13 cellular contexts compared by ENCODE assay signal in the genomic region with DNA sequence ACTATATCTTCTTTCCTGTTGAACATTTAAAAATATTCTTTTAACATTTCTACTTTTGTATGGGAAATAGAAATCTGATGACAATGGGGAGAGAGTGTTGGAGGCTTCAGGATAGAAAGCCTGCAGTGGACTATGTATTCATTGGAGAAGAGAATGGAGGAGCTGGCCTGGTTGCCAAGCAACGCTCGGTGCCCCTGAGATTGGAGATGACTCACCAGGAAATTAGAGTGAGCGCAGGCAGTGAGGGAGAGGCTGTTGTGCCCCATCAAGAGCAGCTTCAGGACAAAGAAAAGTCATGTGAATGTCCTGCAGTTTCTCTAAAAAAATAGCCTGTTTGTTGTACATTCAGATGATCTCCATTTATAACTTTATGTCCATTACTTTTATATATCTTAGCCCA. TPM values are rescaled to one million over a fixed set of nuclear protein-coding genes. Genes with fewer than 3 reads are reported as not detected.
DNase-seq lines count a peak whose midpoint lies in the region; ATAC-seq and TF ChIP-seq lines count a peak whose summit lies in the region.
"Had no signal": no experiment of that assay in that cellular context is flagged by ENCODE, and none has a peak within 500 bp of the region (broad histone marks: within the 10 kb centered on the region; RNA-seq: fewer than 3 reads in every experiment).

No MANE protein-coding gene starts in this region.

- H3K9me3 ChIP-seq in ovary, result no peaks in the 10 kb centered on the region
- H3K9me3 ChIP-seq: thyroid gland had no signal

- TF ChIP-seq CTCF in dorsolateral prefrontal cortex (IDR thresholded peaks at IDR 0.05 in 54 of 56, conservative IDR thresholded peaks at IDR 0.05 in 2 of 56; ENCODE audit: low read depth in 1 of 56, partially characterized antibody in 56 of 56) (peak in 3 of 56 donors; percentile 10 to 18 (median 11)), ovary (IDR thresholded peaks at IDR 0.05) (no peak), coronary artery (IDR thresholded peaks at IDR 0.05) (no peak)

- intact Hi-C loops in dorsolateral prefrontal cortex (cut with DNase I) (no loop called here), ovary (cut with DNase I) (loop anchor here in 1 of 4 donors (10.0 kb wide), 1 partner anchor 385 kb away; no protein-coding TSS in a partner anchor)

- H3K27me3 ChIP-seq in dorsolateral prefrontal cortex (no peaks in the 10 kb centered on the region), ovary (no peaks in the 10 kb centered on the region)
- H3K27me3 ChIP-seq: thyroid gland had no signal

- H3K27ac ChIP-seq in dorsolateral prefrontal cortex (peak overlapping the region; percentile 1 to 92 (median 78)), ovary (no peak overlapping the region), coronary artery (no peak overlapping the region)
- H3K27ac ChIP-seq: C4-2B, PC-9, thyroid gland had no signal

- 1 to 7% (median 6%) methylated on average over 3 of the region's 3 CpGs for WGBS in ovary, 3 donors

- H3K4me3 ChIP-seq in dorsolateral prefrontal cortex (peak overlapping the region in 16 of 59 donors; percentile 0 to 35 (median 8)), ovary (no peak overlapping the region), coronary artery (no peak overlapping the region)
- H3K4me3 ChIP-seq: PC-9, thyroid gland had no signal

- no peak for TF ChIP-seq EP300 in ovary (IDR thresholded peaks at IDR 0.05)

- no peak for ATAC-seq in HG02840 (IDR thresholded peaks at IDR 0.05; ENCODE audit: low FRiP score, unreplicated experiment)

- no peak for TF ChIP-seq POLR2A in ovary (IDR thresholded peaks at IDR 0.05)

- H3K36me3 ChIP-seq in ovary, result no peaks in the 10 kb centered on the region
- H3K36me3 ChIP-seq: thyroid gland had no signal

- no peaks in the 10 kb centered on the region for H3K4me1 ChIP-seq in ovary (ENCODE audit: insufficient read depth)
- H3K4me1 ChIP-seq: thyroid gland had no signal

- peak; percentile 73 for DNase-seq in Daoy (ENCODE audit: low read depth)
- peak; percentile 98 for DNase-seq in NCI-H2227 treated with DMSO at 0.1 percent for 48 hours (lab: John Stamatoyannopoulos, UW)
- DNase-seq in dorsolateral prefrontal cortex, result peak; percentile 17 to 92 (median 82)
- peak; percentile 38 to 69 (median 60) for DNase-seq in ovary
- DNase-seq in NCI-H2171 treated with DMSO at 0.1 percent for 48 hours (lab: John Stamatoyannopoulos, UW), result no peak
- DNase-seq in coronary artery (ENCODE audit: low spot score), result no peak
- DNase-seq: activated gamma-delta T cell treated with Interleukin-2 at 50 U/mL for 16 hours, HFFc6, islet precursor cell, PC-9, thyroid gland had no signal

RNA-seq across cellular contexts. Expression of a gene that starts 48.7 kb away (rescaled TPM):
- total RNA-seq in Daoy (2014; rRNA removed; shearing (Covaris generic)), result 0.40 and 1.3 TPM in 2 replicates
- total RNA-seq in dorsolateral prefrontal cortex (10 to 100 TPM in 70 of 120 experiments, 1 to 10 TPM in 50; 4.6 to 16.9 (median 10.4) TPM), ovary (10 to 100 TPM in 3 of 7 donors, 1 to 10 TPM in 4; 4.9 to 15.0 (median 8.1) TPM)
- polyA plus RNA-seq in ovary, result 1 to 10 TPM; 2.5 to 4.6 TPM
- total RNA-seq: HFFc6, PC-9 had no signal

Comparison
In these comparisons a context has a peak if more than half of its experiments do, and no peak if none do; other contexts are left out.
1. DNase-seq: peak in Daoy (single experiment), NCI-H2227 treated with DMSO at 0.1 percent for 48 hours (single experiment), dorsolateral prefrontal cortex (10 of 10) and ovary (5 of 5); none in NCI-H2171 treated with DMSO at 0.1 percent for 48 hours (single experiment) and coronary artery (single experiment).
2. H3K27ac ChIP-seq: peak in dorsolateral prefrontal cortex (59 of 59); none in ovary (0 of 2) and coronary artery (0 of 2).